Comparison of ENCODE assay signal across 23 cellular contexts in genomic region chr6:106557837-106558236, GRCh38.
DNase-seq lines count a peak whose midpoint lies in the region; ATAC-seq and TF ChIP-seq lines count a peak whose summit lies in the region.
"Had no signal": no experiment of that assay in that cellular context is flagged by ENCODE, and none has a peak within 500 bp of the region (broad histone marks: within the 10 kb centered on the region; RNA-seq: fewer than 3 reads in every experiment).

No MANE protein-coding gene starts in this region.

- H3K27me3 Mint-ChIP-seq in activated naive CD4-positive, alpha-beta T cell treated with anti-CD3 and anti-CD28 coated beads, Interleukin-2, amount 50 U/mL, for 24 hours = no peaks in the 10 kb centered on the region
- H3K27me3 Mint-ChIP-seq in activated naive CD4-positive, alpha-beta T cell treated with anti-CD3 and anti-CD28 coated beads for 36 hours (ENCODE audit: low read depth) = no peaks in the 10 kb centered on the region
- no peaks in the 10 kb centered on the region for H3K27me3 Mint-ChIP-seq in T-helper 17 cell
- H3K27me3 Mint-ChIP-seq: stimulated activated naive CD8-positive, alpha-beta T cell treated with anti-CD3 and anti-CD28 coated beads, Interleukin-15, Interleukin-2, amounts not matched to agents 100 ng/mL and 50 ng/mL, for 24 hours had no signal

- H3K9me3 ChIP-seq in T-helper 17 cell (ENCODE audit: control insufficient read depth, low read length, poor library complexity, severe bottlenecking) = no peaks in the 10 kb centered on the region
- H3K9me3 ChIP-seq: esophagus squamous epithelium had no signal

- peak overlapping the region; percentile 35 for H3K27ac Mint-ChIP-seq in activated naive CD4-positive, alpha-beta T cell treated with anti-CD3 and anti-CD28 coated beads, Interleukin-2, amount 50 U/mL, for 24 hours
- H3K27ac Mint-ChIP-seq in activated naive CD4-positive, alpha-beta T cell treated with anti-CD3 and anti-CD28 coated beads for 36 hours = no peak overlapping the region
- H3K27ac Mint-ChIP-seq in T-helper 17 cell = peak overlapping the region; percentile 84
- H3K27ac Mint-ChIP-seq: stimulated activated naive CD8-positive, alpha-beta T cell treated with anti-CD3 and anti-CD28 coated beads, Interleukin-15, Interleukin-2, amounts not matched to agents 100 ng/mL and 50 ng/mL, for 24 hours had no signal

- peaks cover 25% of the 10 kb centered on the region for H3K4me1 Mint-ChIP-seq in activated naive CD4-positive, alpha-beta T cell treated with anti-CD3 and anti-CD28 coated beads, Interleukin-2, amount 50 U/mL, for 24 hours
- H3K4me1 Mint-ChIP-seq in activated naive CD4-positive, alpha-beta T cell treated with anti-CD3 and anti-CD28 coated beads for 36 hours (ENCODE audit: low read depth) = peaks cover 22% of the 10 kb centered on the region
- peaks cover 10% of the 10 kb centered on the region for H3K4me1 Mint-ChIP-seq in T-helper 17 cell

- CTCF ChIA-PET in activated naive CD4-positive, alpha-beta T cell treated with anti-CD3 and anti-CD28 coated beads for 36 hours (lab: Charles Lee) = interaction anchor here (0.7 to 1.9 kb wide), 4 partner anchors 46 to 113 kb away, joined by 4 to 9 read pairs (median 6); no protein-coding TSS in a partner anchor

- ATAC-seq in T-helper 17 cell = no peak
- ATAC-seq in GM19463 (IDR thresholded peaks at IDR 0.05; ENCODE audit: unreplicated experiment) = no peak
- ATAC-seq: sciatic nerve had no signal

- H3K36me3 Mint-ChIP-seq in activated naive CD4-positive, alpha-beta T cell treated with anti-CD3 and anti-CD28 coated beads, Interleukin-2, amount 50 U/mL, for 24 hours = peaks cover 12% of the 10 kb centered on the region
- peaks cover 16% of the 10 kb centered on the region for H3K36me3 Mint-ChIP-seq in activated naive CD4-positive, alpha-beta T cell treated with anti-CD3 and anti-CD28 coated beads for 36 hours (ENCODE audit: low read depth)
- H3K36me3 Mint-ChIP-seq in T-helper 17 cell (ENCODE audit: low read depth) = peaks cover 3% of the 10 kb centered on the region

- TF ChIP-seq CTCF in fibroblast of villous mesenchyme (IDR thresholded peaks at IDR 0.05; ENCODE audit: insufficient read depth, low read depth, low read length) (no peak), GM20000 (IDR thresholded peaks at IDR 0.05; ENCODE audit: extremely low read depth, missing control alignments) (no peak)

- no peak for DNase-seq in activated naive CD4-positive, alpha-beta T cell treated with anti-CD3 and anti-CD28 coated beads for 36 hours
- DNase-seq in T-helper 17 cell (no peak), fibroblast of villous mesenchyme (ENCODE audit: low read depth) (peak; percentile 38), stromal cell of bone marrow (ENCODE audit: low read depth) (peak; percentile 25), GM20000 (ENCODE audit: low spot score) (no peak), A172 (ENCODE audit: low spot score) (no peak)
- DNase-seq: 8988T; activated CD4-positive, alpha-beta T cell treated with anti-CD3 and anti-CD28 coated beads, Interleukin-2, amount 50 U/mL, for 1 hour; activated CD8-positive, alpha-beta memory T cell treated with anti-CD3 and anti-CD28 coated beads, Interleukin-2, amount 50 U/mL, for 4 hours; activated effector memory CD4-positive, alpha-beta T cell treated with anti-CD3 and anti-CD28 coated beads, Interleukin-2, amount 50 U/mL, for 16 hours; amygdala; caudate nucleus; DMS53; esophagus squamous epithelium; NCI-H1048; NCI-H2081 treated with DMSO at 0.1 percent for 48 hours; NCI-H446 treated with DMSO at 0.1 percent for 48 hours; RPMI8226 had no signal

- H3K4me3 ChIP-seq in fibroblast of villous mesenchyme (ENCODE audit: low read depth, low read length) = no peak overlapping the region
- H3K4me3 ChIP-seq: esophagus squamous epithelium, lung had no signal

- H3K9me3 Mint-ChIP-seq in activated naive CD4-positive, alpha-beta T cell treated with anti-CD3 and anti-CD28 coated beads, Interleukin-2, amount 50 U/mL, for 24 hours = no peaks in the 10 kb centered on the region
- H3K9me3 Mint-ChIP-seq in activated naive CD4-positive, alpha-beta T cell treated with anti-CD3 and anti-CD28 coated beads for 36 hours = no peaks in the 10 kb centered on the region
- H3K9me3 Mint-ChIP-seq: stimulated activated naive CD8-positive, alpha-beta T cell treated with anti-CD3 and anti-CD28 coated beads, Interleukin-15, Interleukin-2, amounts not matched to agents 100 ng/mL and 50 ng/mL, for 24 hours had no signal

- no peak overlapping the region for H3K4me3 Mint-ChIP-seq in activated naive CD4-positive, alpha-beta T cell treated with anti-CD3 and anti-CD28 coated beads, Interleukin-2, amount 50 U/mL, for 24 hours
- H3K4me3 Mint-ChIP-seq in activated naive CD4-positive, alpha-beta T cell treated with anti-CD3 and anti-CD28 coated beads for 36 hours = no peak overlapping the region
- H3K4me3 Mint-ChIP-seq in T-helper 17 cell = no peak overlapping the region
- H3K4me3 Mint-ChIP-seq: stimulated activated naive CD8-positive, alpha-beta T cell treated with anti-CD3 and anti-CD28 coated beads, Interleukin-15, Interleukin-2, amounts not matched to agents 100 ng/mL and 50 ng/mL, for 24 hours had no signal

- intact Hi-C loops in activated naive CD4-positive, alpha-beta T cell treated with anti-CD3 and anti-CD28 coated beads for 36 hours (cut with micrococcal nuclease) = loop anchor here (2.0 kb wide), 1 partner anchor 219 kb away; no protein-coding TSS in a partner anchor

Comparison
In these comparisons a context has a peak if more than half of its experiments do, and no peak if none do; other contexts are left out.
1. DNase-seq: peak in fibroblast of villous mesenchyme (single experiment) and stromal cell of bone marrow (single experiment); none in activated naive CD4-positive, alpha-beta T cell treated with anti-CD3 and anti-CD28 coated beads for 36 hours (single experiment), T-helper 17 cell (0 of 3), GM20000 (single experiment) and A172 (single experiment).